In the genomic region with DNA sequence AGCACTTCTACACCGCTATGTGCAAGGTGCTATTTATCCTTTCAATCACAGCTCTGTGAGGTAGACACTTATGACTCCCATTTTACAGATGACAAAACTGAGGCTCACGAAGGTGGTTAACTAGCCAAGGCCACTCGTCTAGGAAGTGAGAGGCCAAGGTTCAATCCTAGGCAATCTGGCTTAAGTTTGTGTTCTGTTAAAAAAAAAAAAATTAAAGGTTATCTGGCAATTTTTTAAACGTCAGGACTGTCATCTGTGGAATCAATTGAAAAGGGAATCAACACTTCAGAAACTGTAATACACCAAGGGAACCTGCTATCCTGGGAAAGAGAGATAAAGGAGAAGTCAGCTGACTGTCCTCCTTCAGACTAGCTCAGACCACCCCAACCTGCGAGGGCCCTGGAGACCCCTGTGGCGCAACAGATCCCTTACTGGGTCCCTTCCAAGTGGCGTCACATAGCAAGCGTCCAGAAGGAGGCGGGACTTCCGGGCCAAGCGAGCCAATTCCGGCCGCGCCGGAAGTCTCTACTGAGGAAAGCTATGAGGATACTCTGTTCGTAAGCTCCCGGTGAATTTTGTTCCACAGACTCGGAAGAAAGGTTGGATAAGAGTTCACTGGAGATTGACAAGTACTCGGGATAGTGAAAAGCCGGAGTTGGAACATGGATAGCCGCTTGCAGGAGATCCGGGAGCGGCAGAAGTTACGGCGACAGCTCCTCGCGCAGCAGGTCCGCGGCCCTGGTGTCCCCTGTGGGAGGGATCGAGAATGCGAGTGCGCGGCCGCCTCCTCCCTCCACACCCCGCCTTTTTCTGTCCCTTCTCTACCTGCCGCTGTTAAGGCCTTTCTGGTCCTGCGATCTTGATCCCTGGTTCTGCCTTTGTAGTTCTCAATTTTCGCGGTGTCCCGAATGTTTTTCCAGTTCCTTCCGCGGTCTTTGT, we compare ENCODE assay signal across 8 cellular contexts. TPM values are rescaled to one million over a fixed set of nuclear protein-coding genes. Genes with fewer than 3 reads are reported as not detected.
A peak's percentile ranks its signal among the peaks of the same experiment; 100 is the strongest.
DNase-seq lines count a peak whose midpoint lies in the region; ATAC-seq and TF ChIP-seq lines count a peak whose summit lies in the region.

TSS of gene METTL14 (plus strand) at position 520 of the 939 bp plus-strand sequence. CDS start at position 663, 143 bp downstream.

- H3K4me3 Mint-ChIP-seq in type B pancreatic cell, result peak within 1 kb of the TSS; percentile 99

- H3K9me3 ChIP-seq in adipocyte (ENCODE audit: control insufficient read depth, low read length), result no peaks in the 10 kb centered on the region
- no peaks in the 10 kb centered on the region for H3K9me3 ChIP-seq in heart left ventricle

- intact Hi-C loops in heart left ventricle (cut with DNase I), result loop anchor here in 3 of 10 donors (2.0 to 10.0 kb wide), 3 partner anchors 400 to 410 kb away; no protein-coding TSS in a partner anchor

- peaks cover 8% of the 10 kb centered on the region for H3K4me1 ChIP-seq in adipocyte (ENCODE audit: control insufficient read depth, insufficient read depth, low read length)
- peaks cover 4 to 19% (median 17%) of the 10 kb centered on the region in 12 donors for H3K4me1 ChIP-seq in heart left ventricle

- ATAC-seq in HG02642 (IDR thresholded peaks at IDR 0.05; ENCODE audit: poor library complexity, unreplicated experiment) (peak; percentile 99), heart left ventricle (peak; percentile 96 to 99 (median 98))

- H3K4me3 ChIP-seq in GM12865 (ENCODE audit: low read depth, low read length) (peak within 1 kb of the TSS; percentile 90), adipocyte (ENCODE audit: low read length) (peak within 1 kb of the TSS; percentile 91), heart left ventricle (peak within 1 kb of the TSS; percentile 38 to 84 (median 70))

- no peaks in the 10 kb centered on the region for H3K27me3 Mint-ChIP-seq in type B pancreatic cell

- TF ChIP-seq CTCF in GM12865 (IDR thresholded peaks at IDR 0.05; ENCODE audit: insufficient read depth, low read depth, low read length, missing control alignments), result no peak
- peak in 4 of 12 donors; percentile 6 to 31 (median 19) for TF ChIP-seq CTCF in heart left ventricle (IDR thresholded peaks at IDR 0.05)
- peak; percentile 44 for TF ChIP-seq CTCF in type B pancreatic cell (conservative IDR thresholded peaks at IDR 0.05)

- peaks cover 11% of the 10 kb centered on the region for H3K4me1 Mint-ChIP-seq in type B pancreatic cell (ENCODE audit: unreplicated experiment)

- TF ChIP-seq POLR2A in heart left ventricle (IDR thresholded peaks at IDR 0.05), result peak in 1 of 2 donors; percentile 68

- DNase-seq in GM12865 (ENCODE audit: low read depth), result peak; percentile 91
- DNase-seq in NCI-H1105 treated with DMSO at 0.1 percent for 48 hours (lab: John Stamatoyannopoulos, UW), result peak; percentile 71
- DNase-seq in T follicular helper cell (ENCODE audit: low read depth), result peak; percentile 75
- DNase-seq in adipocyte (ENCODE audit: low read depth), result peak; percentile 98
- DNase-seq in heart left ventricle, result peak; percentile 92 to 95 (median 94)
- DNase-seq in pons (ENCODE audit: low spot score), result peak; percentile 93
- peak; percentile 92 for DNase-seq in type B pancreatic cell (ENCODE audit: extremely low spot score, unreplicated experiment)

- H3K9ac ChIP-seq in adipocyte (ENCODE audit: low read length), result peak within 1 kb of the TSS; percentile 85

- no peaks in the 10 kb centered on the region for H3K27me3 ChIP-seq in adipocyte (replicated peaks; ENCODE audit: control insufficient read depth, insufficient read depth, low read length)
- no peaks in the 10 kb centered on the region for H3K27me3 ChIP-seq in heart left ventricle

- 4 to 6% (median 5%) methylated on average over 42 of the region's 42 CpGs for WGBS in heart left ventricle, 4 donors

- H3K36me3 ChIP-seq in adipocyte (ENCODE audit: control insufficient read depth, insufficient read depth, low read length, severe bottlenecking), result peaks cover 14% of the 10 kb centered on the region
- H3K36me3 ChIP-seq in heart left ventricle, result peaks cover 0 to 28% (median 24%) of the 10 kb centered on the region in 9 donors

- H3K27ac ChIP-seq in heart left ventricle, result peak within 1 kb of the TSS; percentile 82 to 97 (median 88)

- H3K36me3 Mint-ChIP-seq in type B pancreatic cell, result peaks cover 9% of the 10 kb centered on the region

- no peaks in the 10 kb centered on the region for H3K9me3 Mint-ChIP-seq in type B pancreatic cell

- H3K27ac Mint-ChIP-seq in type B pancreatic cell, result peak within 1 kb of the TSS; percentile 97

RNA-seq across cellular contexts. Expression of gene METTL14, which starts in this region (rescaled TPM):
- total RNA-seq in heart left ventricle (10 to 100 TPM; 20.9 to 44.5 (median 27.5) TPM), type B pancreatic cell (ENCODE audit: low replicate concordance) (48.2 and 53.8 TPM in 2 replicates)
- 1 to 10 TPM; 4.4 to 9.0 TPM for polyA plus RNA-seq in heart left ventricle

Comparison
In these comparisons a context has a peak if more than half of its experiments do, and no peak if none do; other contexts are left out.
1. Peak in every context shown above with its lines: DNase-seq, ATAC-seq, H3K4me3 ChIP-seq and H3K27ac ChIP-seq.